23 cellular contexts compared by ENCODE assay signal in genomic region chr22:36902143-36902911, GRCh38. TPM values are rescaled to one million over a fixed set of nuclear protein-coding genes. Genes with fewer than 3 reads are reported as not detected.
DNase-seq lines count a peak whose midpoint lies in the region; ATAC-seq, FAIRE-seq and TF ChIP-seq lines count a peak whose summit lies in the region.
"Had no signal": no experiment of that assay in that cellular context is flagged by ENCODE, and none has a peak within 500 bp of the region (broad histone marks: within the 10 kb centered on the region; RNA-seq: fewer than 3 reads in every experiment).

No MANE protein-coding gene starts in this region.

- no peak for DNase-seq in Right ventricle myocardium inferior (ENCODE audit: missing footprints)
- no peak for DNase-seq in left ventricle myocardium inferior
- DNase-seq in NCI-H2171 treated with DMSO at 0.1 percent for 48 hours (lab: John Stamatoyannopoulos, UW), result peak; percentile 42
- DNase-seq in K562 (ENCODE audit: extremely low read depth in 1 of 4, low spot score in 3 of 4), result no peak
- no peak for DNase-seq in sciatic nerve (ENCODE audit: low spot score)
- DNase-seq in immature natural killer cell, result no peak
- DNase-seq in SHP77 (lab: John Stamatoyannopoulos, UW), result no peak
- DNase-seq in GM23338 (ENCODE audit: low spot score), result no peak
- DNase-seq: activated CD4-positive, alpha-beta T cell treated with anti-CD3 and anti-CD28 coated beads, Interleukin-2, amount 50 U/mL, for 1 hour; activated naive CD4-positive, alpha-beta T cell treated with anti-CD3 and anti-CD28 coated beads for 36 hours; activated T-cell treated with anti-CD3 and anti-CD28 coated beads for 4 hours; H7; KBM-7; NCI-H1694; SHP77 treated with DMSO at 0.1 percent for 48 hours had no signal

- H3F3A ChIP-seq in GM23338 (replicated peaks; ENCODE audit: low read depth), result no peaks in the 10 kb centered on the region

- TF ChIP-seq POLR2A in K562 (conservative IDR thresholded peaks at IDR 0.05), result no peak

- BruUV-seq in K562 (replicated peaks; lab: Mats Ljungman, UMichigan), result no TSS peak

- ATAC-seq in Right ventricle myocardium inferior (peak; percentile 79), K562 (no peak), sciatic nerve (peak; percentile 44), GM23338 (no peak)

- H3K4me3 ChIP-seq in left ventricle myocardium inferior, result no peak overlapping the region
- H3K4me3 ChIP-seq in K562, result no peak overlapping the region
- H3K4me3 ChIP-seq in GM23338, result no peak overlapping the region
- H3K4me3 ChIP-seq: cardiac muscle cell, neural progenitor cell, suprapubic skin, vagina had no signal

- H3K4me2 ChIP-seq in K562 (ENCODE audit: insufficient read depth, low read length) (no peak overlapping the region), GM23338 (no peak overlapping the region)
- H3K4me2 ChIP-seq: neural progenitor cell had no signal

- WGBS in K562 (ENCODE audit: insufficient coverage, low coverage, missing lambda C conversion rate), result 14% methylated on average over 8 of the region's 8 CpGs

- H3K79me2 ChIP-seq in K562 (ENCODE audit: control insufficient read depth, insufficient read depth, low read length) (no peaks in the 10 kb centered on the region), GM23338 (replicated peaks; ENCODE audit: insufficient read depth) (no peaks in the 10 kb centered on the region)

- H3K36me3 ChIP-seq in left ventricle myocardium inferior, result no peaks in the 10 kb centered on the region
- H3K36me3 ChIP-seq in K562 (ENCODE audit: control insufficient read depth, insufficient read depth, low read length), result no peaks in the 10 kb centered on the region
- H3K36me3 ChIP-seq in GM23338 (ENCODE audit: insufficient read depth), result no peaks in the 10 kb centered on the region
- H3K36me3 ChIP-seq: cardiac muscle cell, neural progenitor cell, suprapubic skin, vagina had no signal

- H3K27ac ChIP-seq in left ventricle myocardium inferior (replicated peaks) (no peak overlapping the region), K562 (ENCODE audit: extremely low read depth, low read depth, low read length) (no peak overlapping the region), GM23338 (ENCODE audit: low read depth) (no peak overlapping the region)
- H3K27ac ChIP-seq: cardiac muscle cell, neural progenitor cell, vagina, VCaP had no signal

- intact Hi-C loops in Right ventricle myocardium inferior (cut with DNase I), result no loop called here
- intact Hi-C loops in left ventricle myocardium inferior (cut with micrococcal nuclease), result no loop called here
- intact Hi-C loops in K562 (cut with micrococcal nuclease), result no loop called here
- intact Hi-C loops in sciatic nerve (cut with DNase I), result no loop called here

- H3K36me3 Mint-ChIP-seq in immature natural killer cell (no peaks in the 10 kb centered on the region), GM23338 (ENCODE audit: low read depth) (peaks cover 17% of the 10 kb centered on the region)
- H3K36me3 Mint-ChIP-seq: neural progenitor cell had no signal

- H2AFZ ChIP-seq in K562 (ENCODE audit: low read depth, low read length) (no peak overlapping the region), GM23338 (no peak overlapping the region)
- H2AFZ ChIP-seq: neural progenitor cell had no signal

- no peak overlapping the region for H3K9ac ChIP-seq in K562 (ENCODE audit: insufficient read depth in 1 of 2, low read depth in 2 of 2, low read length in 2 of 2)
- H3K9ac ChIP-seq: neural progenitor cell had no signal

- H4K20me1 ChIP-seq in K562 (replicated peaks; ENCODE audit: control insufficient read depth, insufficient read depth, low read length), result no peaks in the 10 kb centered on the region
- H4K20me1 ChIP-seq in GM23338 (replicated peaks; ENCODE audit: insufficient read depth), result no peaks in the 10 kb centered on the region

- H3K9me1 ChIP-seq in K562 (ENCODE audit: control insufficient read depth, insufficient read depth, low read length), result no peaks in the 10 kb centered on the region

- no peak for FAIRE-seq in K562 (lab: Jason Lieb, UNC)

- peaks cover 17% of the 10 kb centered on the region for H3K9me3 ChIP-seq in left ventricle myocardium inferior (replicated peaks)
- no peaks in the 10 kb centered on the region for H3K9me3 ChIP-seq in K562 (replicated peaks; ENCODE audit: control insufficient read depth, insufficient read depth, low read depth, low read length)
- H3K9me3 ChIP-seq: suprapubic skin, vagina had no signal

- H3K4me3 Mint-ChIP-seq in immature natural killer cell (no peak overlapping the region), GM23338 (no peak overlapping the region)
- H3K4me3 Mint-ChIP-seq: activated naive CD4-positive, alpha-beta T cell treated with anti-CD3 and anti-CD28 coated beads for 36 hours; neural progenitor cell had no signal

- in situ Hi-C loops in K562 (cut with MboI), result no loop called here

- TF ChIP-seq RAD21 in K562 (CRISPR knock-in tag; conservative IDR thresholded peaks at IDR 0.05 in 1 of 2, IDR thresholded peaks at IDR 0.05 in 1 of 2), result no peak

- POLR2A ChIA-PET in K562 (lab: Yijun Ruan, JAX), result interaction anchor here (0.6 kb wide), 2 partner anchors 42 to 70 kb away, joined by 3 to 4 read pairs; no protein-coding TSS in a partner anchor

- no peaks in the 10 kb centered on the region for H3K4me1 ChIP-seq in left ventricle myocardium inferior
- peaks cover 0 to 5% of the 10 kb centered on the region in 2 experiments; a peak in 1 of 5 replicates for H3K4me1 ChIP-seq in K562 (replicated peaks in 1 of 2; ENCODE audit: control insufficient read depth in 2 of 2, insufficient read depth in 2 of 2, low read length in 2 of 2)
- H3K4me1 ChIP-seq in GM23338 (ENCODE audit: insufficient read depth), result peaks cover 11% of the 10 kb centered on the region; the same call in 1 of the 2 replicates
- H3K4me1 ChIP-seq: suprapubic skin, vagina had no signal

- no peak overlapping the region for H3K27ac Mint-ChIP-seq in immature natural killer cell
- H3K27ac Mint-ChIP-seq in GM23338, result no peak overlapping the region
- H3K27ac Mint-ChIP-seq: activated naive CD4-positive, alpha-beta T cell treated with anti-CD3 and anti-CD28 coated beads for 36 hours; neural progenitor cell; progenitor cell of endocrine pancreas had no signal

- H3K27me3 ChIP-seq in left ventricle myocardium inferior (ENCODE audit: low read depth) (peaks cover 74% of the 10 kb centered on the region), K562 (ENCODE audit: control insufficient read depth in 2 of 2, insufficient read depth in 2 of 2, low read length in 2 of 2) (peaks cover 0 to 13% of the 10 kb centered on the region in 2 experiments; a peak in 2 of 5 replicates), GM23338 (ENCODE audit: insufficient read depth) (no peaks in the 10 kb centered on the region)
- H3K27me3 ChIP-seq: cardiac muscle cell, neural progenitor cell, vagina had no signal

- H3K4me1 Mint-ChIP-seq in immature natural killer cell (peaks cover 0 to 6% of the 10 kb centered on the region in 2 donors), GM23338 (peaks cover 25% of the 10 kb centered on the region)

- H3K27me3 Mint-ChIP-seq in immature natural killer cell (ENCODE audit: low read depth in 3 of 3) (peaks cover 1 to 15% (median 15%) of the 10 kb centered on the region in 3 donors), GM23338 (ENCODE audit: insufficient read depth, low read depth, poor library complexity) (peaks cover 22% of the 10 kb centered on the region)

- TF ChIP-seq EP300 in K562 (IDR thresholded peaks at IDR 0.05; ENCODE audit: low read length), result no peak

- H3K9me3 Mint-ChIP-seq in immature natural killer cell (no peaks in the 10 kb centered on the region), GM23338 (peaks cover 14% of the 10 kb centered on the region; the same call in 2 of the 3 replicates)
- H3K9me3 Mint-ChIP-seq: activated naive CD4-positive, alpha-beta T cell treated with anti-CD3 and anti-CD28 coated beads for 36 hours had no signal

- peaks cover 33% of the 10 kb centered on the region for H3K9me2 ChIP-seq in GM23338 (ENCODE audit: insufficient read depth)

- TF ChIP-seq CTCF in left ventricle myocardium inferior (IDR thresholded peaks at IDR 0.05; ENCODE audit: borderline replicate concordance), result no peak
- TF ChIP-seq CTCF in K562 (IDR thresholded peaks at IDR 0.05 in 2 of 3, conservative IDR thresholded peaks at IDR 0.05 in 1 of 3; ENCODE audit: insufficient read depth in 2 of 3, low read depth in 1 of 3, low read length in 3 of 3), result no peak
- TF ChIP-seq CTCF in GM23338 (conservative IDR thresholded peaks at IDR 0.05; ENCODE audit: low read depth in 2 of 2), result no peak

- CTCF ChIA-PET in K562 (lab: Yijun Ruan, JAX; ENCODE audit: low intra/inter-chr PET ratio), result no interaction called here

RNA-seq across cellular contexts. Expression of gene CSF2RB, which starts 11.1 kb away (rescaled TPM):
- total RNA-seq in Right ventricle myocardium inferior (3.1 TPM), left ventricle myocardium inferior (2.8 TPM), K562 (2014; rRNA removed) (0.36 and 0.61 TPM in 2 replicates), K562 (2014; rRNA removed; fragmentation: Illumina TruSeq; extraction: Trizol) (0.26 and 0.29 TPM in 2 replicates), K562 (2015; rRNA removed; fragmentation: Illumina TruSeq; extraction: Trizol) (0.62 and 0.72 TPM in 2 replicates), K562 (2021) (0.60 and 1.0 TPM in 2 replicates), sciatic nerve (10.1 TPM)
- total RNA-seq in K562 (2011; cell fraction: chromatin; rRNA removed; ENCODE audit: low replicate concordance), result not detected in 2 replicates
- total RNA-seq in K562 (2011; cell fraction: nucleolus; rRNA removed), result under 0.01 TPM in 1 of 2 replicates, not detected in the other
- total RNA-seq in K562 (2011; cell fraction: nucleoplasm; rRNA removed), result not detected in 2 replicates
- polyA plus RNA-seq in K562 (2011; rRNA removed) (0.04 and 0.16 TPM in 2 replicates), K562 (2014; fragmentation: Illumina TruSeq; extraction: Trizol) (0.54 and 0.62 TPM in 2 replicates), K562 (2014; fragmentation: Nextera tagmentation; extraction: Ambion mirVana) (under 1 TPM; 0.06 to 0.07 TPM), K562 (2014; rRNA removed) (0.54 and 0.74 TPM in 2 replicates), immature natural killer cell (under 1 TPM in 2 of 3 donors, not detected in 1; 0.47 to 0.77 TPM), GM23338 (2016; fragmentation: Nextera tagmentation; extraction: Ambion mirVana) (not detected in 2 replicates)
- 0.12 and 0.24 TPM in 2 replicates for polyA plus RNA-seq in K562 (2011; cell fraction: cytosol; rRNA removed)
- polyA plus RNA-seq in K562 (2011; cell fraction: nucleus; rRNA removed), result 0.17 and 0.20 TPM in 2 replicates
- polyA plus RNA-seq in K562 (2012), result 0.48 and 1.3 TPM in 2 replicates
- 0.07 and 0.09 TPM in 2 replicates for polyA minus RNA-seq in K562 (2011; rRNA and poly(A)+ RNA removed)
- not detected in 2 replicates for polyA minus RNA-seq in K562 (2011; cell fraction: cytosol; rRNA and poly(A)+ RNA removed)
- 0.13 and 0.22 TPM in 2 replicates for polyA minus RNA-seq in K562 (2011; cell fraction: nucleus; rRNA and poly(A)+ RNA removed)
- total RNA-seq in GM23338 (2014; rRNA removed; shearing (Covaris generic)), result not detected in 2 replicates
- total RNA-seq: H7, progenitor cell of endocrine pancreas had no signal
- polyA plus RNA-seq: cardiac muscle cell had no signal

RNA-seq across cellular contexts. Expression of gene NCF4, which starts 41.5 kb away (rescaled TPM):
- 9.4 TPM for total RNA-seq in Right ventricle myocardium inferior
- 5.5 TPM for total RNA-seq in left ventricle myocardium inferior
- 0.30 TPM in 1 of 2 replicates, not detected in the other for total RNA-seq in K562 (2011; cell fraction: chromatin; rRNA removed; ENCODE audit: low replicate concordance)
- total RNA-seq in K562 (2011; cell fraction: nucleolus; rRNA removed), result 0.33 TPM in 1 of 2 replicates, not detected in the other
- total RNA-seq in K562 (2011; cell fraction: nucleoplasm; rRNA removed), result not detected in 2 replicates
- total RNA-seq in K562 (2014; rRNA removed), result 0.53 and 0.95 TPM in 2 replicates
- 0.13 and 0.33 TPM in 2 replicates for total RNA-seq in K562 (2014; rRNA removed; fragmentation: Illumina TruSeq; extraction: Trizol)
- 0.58 and 0.79 TPM in 2 replicates for total RNA-seq in K562 (2015; rRNA removed; fragmentation: Illumina TruSeq; extraction: Trizol)
- total RNA-seq in K562 (2021), result 0.18 and 0.56 TPM in 2 replicates
- 0.42 and 0.87 TPM in 2 replicates for polyA plus RNA-seq in K562 (2011; rRNA removed)
- polyA plus RNA-seq in K562 (2011; cell fraction: cytosol; rRNA removed), result 0.70 and 0.72 TPM in 2 replicates
- 2.4 and 3.4 TPM in 2 replicates for polyA plus RNA-seq in K562 (2011; cell fraction: nucleus; rRNA removed)
- 0.42 and 2.9 TPM in 2 replicates for polyA plus RNA-seq in K562 (2012)
- polyA plus RNA-seq in K562 (2014; fragmentation: Illumina TruSeq; extraction: Trizol), result 0.55 and 0.66 TPM in 2 replicates
- polyA plus RNA-seq in K562 (2014; fragmentation: Nextera tagmentation; extraction: Ambion mirVana), result under 1 TPM; 0.04 to 0.15 TPM
- polyA plus RNA-seq in K562 (2014; rRNA removed), result 0.20 and 0.42 TPM in 2 replicates
- polyA minus RNA-seq in K562 (2011; rRNA and poly(A)+ RNA removed), result 0.18 TPM in 2 replicates
- not detected in 2 replicates for polyA minus RNA-seq in K562 (2011; cell fraction: cytosol; rRNA and poly(A)+ RNA removed)
- polyA minus RNA-seq in K562 (2011; cell fraction: nucleus; rRNA and poly(A)+ RNA removed), result 0.22 TPM in 1 of 2 replicates, not detected in the other
- total RNA-seq in sciatic nerve, result 30.4 TPM
- polyA plus RNA-seq in immature natural killer cell, result 1 to 10 TPM in 2 of 3 donors, under 1 TPM in 1; 0.75 to 3.1 (median 3.0) TPM
- not detected in 2 replicates for total RNA-seq in GM23338 (2014; rRNA removed; shearing (Covaris generic))
- polyA plus RNA-seq in GM23338 (2016; fragmentation: Nextera tagmentation; extraction: Ambion mirVana), result not detected in 2 replicates
- total RNA-seq: cardiac muscle cell, fibroblast of villous mesenchyme, H7, progenitor cell of endocrine pancreas had no signal
- polyA plus RNA-seq: BJ, cardiac muscle cell had no signal

Comparison
In these comparisons a context has a peak if more than half of its experiments do, and no peak if none do; other contexts are left out.
1. ATAC-seq: peak in Right ventricle myocardium inferior (single experiment) and sciatic nerve (single experiment); none in K562 (single experiment) and GM23338 (single experiment).